In genomic region chr16:29653436-29653835, GRCh38 we compare ENCODE assay signal across 1 cellular context.
TF ChIP-seq lines count a peak whose summit lies in the region.

No MANE protein-coding gene starts in this region.

TF ChIP-seq in GM12878, 131 proteins besides CTCF, POLR2A, EP300 and RAD21 (continued from another document and continues in another):
- TF ChIP-seq RELB (IDR thresholded peaks at IDR 0.05; ENCODE audit: low read depth), result peak; percentile 89
- peak; percentile 68 for TF ChIP-seq DPF2 (IDR thresholded peaks at IDR 0.05)
- TF ChIP-seq SIN3A (IDR thresholded peaks at IDR 0.05; ENCODE audit: low read depth, low read length), result no peak
- 0 out of 2 replicates have a peak, but pooled peaks have one; percentile 17 for TF ChIP-seq JUNB (IDR thresholded peaks at IDR 0.05)
- no peak for TF ChIP-seq E2F8 (IDR thresholded peaks at IDR 0.05; ENCODE audit: low read depth, partially characterized antibody)
- no peak for TF ChIP-seq SMC3 (IDR thresholded peaks at IDR 0.05; ENCODE audit: borderline replicate concordance, low read length)
- TF ChIP-seq CHD4 (IDR thresholded peaks at IDR 0.05), result no peak
- no peak for TF ChIP-seq SUPT20H (IDR thresholded peaks at IDR 0.05; ENCODE audit: borderline replicate concordance, control insufficient read depth, low read depth, low read length)
- TF ChIP-seq PML (IDR thresholded peaks at IDR 0.05; ENCODE audit: low read length), result no peak
- TF ChIP-seq MYB (IDR thresholded peaks at IDR 0.05; ENCODE audit: borderline replicate concordance, low read depth, low read length), result no peak
- peak; percentile 79 to 83 for TF ChIP-seq IKZF2 (IDR thresholded peaks at IDR 0.05)
- no peak for TF ChIP-seq RB1 (IDR thresholded peaks at IDR 0.05; ENCODE audit: borderline replicate concordance)
- TF ChIP-seq PAX8 (IDR thresholded peaks at IDR 0.05), result no peak
- TF ChIP-seq HDAC6 (IDR thresholded peaks at IDR 0.05; ENCODE audit: unreplicated experiment), result no peak
- TF ChIP-seq E4F1 (IDR thresholded peaks at IDR 0.05; ENCODE audit: borderline replicate concordance, partially characterized antibody), result no peak
- no peak for TF ChIP-seq CBX5 (IDR thresholded peaks at IDR 0.05; ENCODE audit: low read depth)
- no peak for TF ChIP-seq RCOR1 (conservative IDR thresholded peaks at IDR 0.05; ENCODE audit: low read depth, low read length)
- TF ChIP-seq MYC (IDR thresholded peaks at IDR 0.05; ENCODE audit: insufficient read depth, insufficient read length, insufficient replicate concordance, low read length, severe bottlenecking), result no peak
- TF ChIP-seq TBL1XR1 (IDR thresholded peaks at IDR 0.05; ENCODE audit: low read depth, low read length), result no peak
- TF ChIP-seq RAD51 (IDR thresholded peaks at IDR 0.05), result 0 out of 2 replicates have a peak, but pooled peaks have one; percentile 9
- TF ChIP-seq PBX3 (IDR thresholded peaks at IDR 0.05; ENCODE audit: insufficient replicate concordance, low read depth, low read length), result peak; percentile 82
- no peak for TF ChIP-seq ETV6 (conservative IDR thresholded peaks at IDR 0.05 in 1 of 2, IDR thresholded peaks at IDR 0.05 in 1 of 2; ENCODE audit: borderline replicate concordance in 1 of 2, low read depth in 1 of 2)
- TF ChIP-seq SP1 (IDR thresholded peaks at IDR 0.05; ENCODE audit: low read depth, low read length), result no peak
- TF ChIP-seq USF2 (IDR thresholded peaks at IDR 0.05; ENCODE audit: borderline replicate concordance, low read depth, low read length), result no peak
- no peak for TF ChIP-seq SMAD5 (IDR thresholded peaks at IDR 0.05; ENCODE audit: low read depth)
- TF ChIP-seq SREBF2 (IDR thresholded peaks at IDR 0.05; ENCODE audit: low read length), result no peak
- no peak for TF ChIP-seq ZBTB4 (CRISPR knock-in tag; IDR thresholded peaks at IDR 0.05)
- TF ChIP-seq POU2F2 (IDR thresholded peaks at IDR 0.05; ENCODE audit: borderline replicate concordance, low read depth, low read length), result no peak
- TF ChIP-seq HDGF (IDR thresholded peaks at IDR 0.05), result no peak
- no peak for TF ChIP-seq ATF3 (IDR thresholded peaks at IDR 0.05; ENCODE audit: borderline replicate concordance, extremely low read depth, low read depth, low read length)
- TF ChIP-seq NBN (IDR thresholded peaks at IDR 0.05), result no peak; the same call in 1 of the 2 replicates
- no peak for TF ChIP-seq CEBPZ (IDR thresholded peaks at IDR 0.05; ENCODE audit: low read depth, low read length)
- peak; percentile 74; the same call in 1 of the 2 replicates for TF ChIP-seq GATAD2B (conservative IDR thresholded peaks at IDR 0.05; ENCODE audit: low read depth)
- TF ChIP-seq BRCA1 (IDR thresholded peaks at IDR 0.05; ENCODE audit: low read depth, low read length), result no peak
- TF ChIP-seq FOS (IDR thresholded peaks at IDR 0.05; ENCODE audit: borderline replicate concordance, extremely low read depth, insufficient read length), result no peak
- no peak for TF ChIP-seq CUX1 (IDR thresholded peaks at IDR 0.05; ENCODE audit: insufficient replicate concordance, low read depth, low read length)
